ENCODE assay signal across 13 cellular contexts in the genomic region with DNA sequence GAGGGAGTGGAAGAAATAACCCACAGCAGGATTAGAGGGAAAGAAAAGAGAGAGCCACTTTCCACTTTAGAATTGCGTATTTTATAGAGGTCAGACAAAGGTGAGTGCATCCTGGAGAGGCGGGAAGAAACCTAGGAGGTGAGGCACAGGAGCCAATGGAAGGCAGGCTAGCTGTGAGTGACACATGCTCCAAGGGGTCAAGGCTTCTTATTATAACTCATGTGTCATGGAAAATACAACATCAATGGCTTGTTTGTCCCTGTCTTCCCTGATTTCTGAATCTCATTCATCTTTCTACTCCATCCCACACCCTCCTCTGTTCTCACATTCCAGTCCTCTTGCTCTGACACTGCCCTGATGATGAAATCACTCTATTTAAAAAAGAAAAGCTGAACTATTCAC. TPM values are rescaled to one million over a fixed set of nuclear protein-coding genes. Genes with fewer than 3 reads are reported as not detected.
A peak's percentile ranks its signal among the peaks of the same experiment; 100 is the strongest.
DNase-seq lines count a peak whose midpoint lies in the region; ATAC-seq, FAIRE-seq and TF ChIP-seq lines count a peak whose summit lies in the region.
"Had no signal": no experiment of that assay in that cellular context is flagged by ENCODE, and none has a peak within 500 bp of the region (broad histone marks: within the 10 kb centered on the region; RNA-seq: fewer than 3 reads in every experiment).

No MANE protein-coding gene starts in this region.

- CTCF ChIA-PET in A549 (lab: Yijun Ruan, JAX) = interaction anchor here (0.6 to 0.9 kb wide), 2 partner anchors 15 to 606 kb away, joined by 3 to 4 read pairs; no protein-coding TSS in a partner anchor

- H3K4me2 ChIP-seq in A549 = peak overlapping the region; percentile 90

- TF ChIP-seq POLR2A in A549 (IDR thresholded peaks at IDR 0.05; ENCODE audit: low read length) = no peak

- intact Hi-C loops in left colon (cut with DNase I, micrococcal nuclease) = no loop called here

- peaks cover 97% of the 10 kb centered on the region for H3K4me1 ChIP-seq in A549
- H3K4me1 ChIP-seq: BE2C had no signal

- TF ChIP-seq EP300 in A549 (IDR thresholded peaks at IDR 0.05) = peak in 1 of 2 experiments; percentile 52; a peak in 1 of 5 replicates

- peak; percentile 75 to 85 for ATAC-seq in A549
- peak; percentile 21 for ATAC-seq in left colon
- no peak for ATAC-seq in HG02870 (IDR thresholded peaks at IDR 0.05; ENCODE audit: unreplicated experiment)
- no peak for ATAC-seq in HG03039 (IDR thresholded peaks at IDR 0.05; ENCODE audit: unreplicated experiment)

- WGBS in A549 (ENCODE audit: missing lambda C conversion rate) = 26% methylated on average over 2 of the region's 2 CpGs

- no peak for FAIRE-seq in A549 (lab: Jason Lieb, UNC)
- FAIRE-seq: islet of Langerhans had no signal

- no peak for TF ChIP-seq CTCF in A549 (IDR thresholded peaks at IDR 0.05)
- TF ChIP-seq CTCF in cardiac fibroblast (IDR thresholded peaks at IDR 0.05; ENCODE audit: low read depth, low read length) = no peak

- DNase-seq in A549 (ENCODE audit: low read depth in 1 of 2, low spot score in 1 of 2) (peak; percentile 48 to 85), HT-29 (ENCODE audit: low spot score) (peak; percentile 74), cardiac fibroblast (ENCODE audit: low read depth in 2 of 2) (peak; percentile 75 to 77), left colon (no peak), DMS79 (lab: John Stamatoyannopoulos, UW) (no peak), NCI-H510A (lab: John Stamatoyannopoulos, UW) (no peak)
- DNase-seq: BE2C; MV-4-11; NK-92 treated with Interleukin-12 subunit alpha and Interleukin-12 subunit beta, amount 100 ng/mL, for 24 hours had no signal

- H3K4me3 ChIP-seq in A549 = no peak overlapping the region
- H3K4me3 ChIP-seq in cardiac fibroblast (replicated peaks in 1 of 2; ENCODE audit: low read depth in 2 of 2, low read length in 2 of 2) = no peak overlapping the region

- POLR2A ChIA-PET in A549 (lab: Yijun Ruan, JAX) = no interaction called here

- no peak for TF ChIP-seq RAD21 in A549 (conservative IDR thresholded peaks at IDR 0.05 in 1 of 2, IDR thresholded peaks at IDR 0.05 in 1 of 2)

- H3K27ac ChIP-seq in A549 = peak overlapping the region; percentile 79 to 95
- H3K27ac ChIP-seq: VCaP had no signal

- no peaks in the 10 kb centered on the region for H3K9me3 ChIP-seq in A549
- H3K9me3 ChIP-seq: BE2C had no signal

TF ChIP-seq in A549, 52 proteins besides CTCF, POLR2A, EP300 and RAD21:
- TF ChIP-seq, protein P1, sequence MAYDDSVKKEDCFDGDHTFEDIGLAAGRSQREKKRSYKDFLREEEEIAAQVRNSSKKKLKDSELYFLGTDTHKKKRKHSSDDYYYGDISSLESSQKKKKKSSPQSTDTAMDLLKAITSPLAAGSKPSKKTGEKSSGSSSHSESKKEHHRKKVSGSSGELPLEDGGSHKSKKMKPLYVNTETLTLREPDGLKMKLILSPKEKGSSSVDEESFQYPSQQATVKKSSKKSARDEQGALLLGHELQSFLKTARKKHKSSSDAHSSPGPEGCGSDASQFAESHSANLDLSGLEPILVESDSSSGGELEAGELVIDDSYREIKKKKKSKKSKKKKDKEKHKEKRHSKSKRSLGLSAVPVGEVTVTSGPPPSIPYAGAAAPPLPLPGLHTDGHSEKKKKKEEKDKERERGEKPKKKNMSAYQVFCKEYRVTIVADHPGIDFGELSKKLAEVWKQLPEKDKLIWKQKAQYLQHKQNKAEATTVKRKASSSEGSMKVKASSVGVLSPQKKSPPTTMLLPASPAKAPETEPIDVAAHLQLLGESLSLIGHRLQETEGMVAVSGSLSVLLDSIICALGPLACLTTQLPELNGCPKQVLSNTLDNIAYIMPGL (CRISPR knock-in tag; IDR thresholded peaks at IDR 0.05; ENCODE audit: borderline replicate concordance) = no peak
- TF ChIP-seq JUNB (IDR thresholded peaks at IDR 0.05) (peak; percentile 21; the same call in 1 of the 2 replicates), EHF (CRISPR knock-in tag; IDR thresholded peaks at IDR 0.05) (no peak), FOSL2 (IDR thresholded peaks at IDR 0.05) (no peak), FOSL2 (CRISPR knock-in tag; IDR thresholded peaks at IDR 0.05) (peak; percentile 38), GATA3 (IDR thresholded peaks at IDR 0.05; ENCODE audit: borderline replicate concordance) (peak; percentile 41; the same call in 1 of the 2 replicates), TFCP2L1 (CRISPR knock-in tag; IDR thresholded peaks at IDR 0.05) (no peak), CEBPB (IDR thresholded peaks at IDR 0.05) (peak in 1 of 2 experiments; percentile 68; a peak in 1 of 4 replicates)
- TF ChIP-seq, protein P2, sequence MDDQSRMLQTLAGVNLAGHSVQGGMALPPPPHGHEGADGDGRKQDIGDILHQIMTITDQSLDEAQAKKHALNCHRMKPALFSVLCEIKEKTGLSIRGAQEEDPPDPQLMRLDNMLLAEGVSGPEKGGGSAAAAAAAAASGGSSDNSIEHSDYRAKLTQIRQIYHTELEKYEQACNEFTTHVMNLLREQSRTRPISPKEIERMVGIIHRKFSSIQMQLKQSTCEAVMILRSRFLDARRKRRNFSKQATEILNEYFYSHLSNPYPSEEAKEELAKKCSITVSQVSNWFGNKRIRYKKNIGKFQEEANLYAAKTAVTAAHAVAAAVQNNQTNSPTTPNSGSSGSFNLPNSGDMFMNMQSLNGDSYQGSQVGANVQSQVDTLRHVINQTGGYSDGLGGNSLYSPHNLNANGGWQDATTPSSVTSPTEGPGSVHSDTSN (IDR thresholded peaks at IDR 0.05) = 0 out of 2 replicates have a peak, but pooled peaks have one; percentile 48

RNA-seq across cellular contexts. Expression of a gene that starts 14.4 kb away (rescaled TPM):
- 126 and 145 TPM in 2 replicates for polyA plus RNA-seq in A549 (2011; rRNA removed)
- polyA plus RNA-seq in A549 (2012; cell fraction: cytosol; rRNA removed) = 54.5 and 58.1 TPM in 2 replicates
- polyA plus RNA-seq in A549 (2012; cell fraction: nucleus; rRNA removed) = 33.3 and 44.8 TPM in 2 replicates
- polyA plus RNA-seq in A549 (2017; fragmentation: RNase III; extraction: RNeasy Plus Mini Kit Qiagen cat#74134 plus additional on column Dnase treatment) = 134 to 169 TPM (median 162 TPM) in 3 replicates
- 56.9 and 61.0 TPM in 2 replicates for polyA minus RNA-seq in A549 (2011; rRNA and poly(A)+ RNA removed)
- total RNA-seq in HT-29 (2014; rRNA removed; shearing (Covaris generic)) = 160 and 175 TPM in 2 replicates
- 10 to 100 TPM; 44.8 to 51.9 TPM for total RNA-seq in left colon

Comparison
In these comparisons a context has a peak if more than half of its experiments do, and no peak if none do; other contexts are left out.
1. ATAC-seq: peak in A549 (2 of 2) and left colon (single experiment); none in HG02870 (single experiment) and HG03039 (single experiment).
2. DNase-seq: peak in A549 (2 of 2), HT-29 (single experiment) and cardiac fibroblast (2 of 2); none in left colon (0 of 2), DMS79 (single experiment) and NCI-H510A (single experiment).